9 cellular contexts compared by ENCODE assay signal in the genomic region with DNA sequence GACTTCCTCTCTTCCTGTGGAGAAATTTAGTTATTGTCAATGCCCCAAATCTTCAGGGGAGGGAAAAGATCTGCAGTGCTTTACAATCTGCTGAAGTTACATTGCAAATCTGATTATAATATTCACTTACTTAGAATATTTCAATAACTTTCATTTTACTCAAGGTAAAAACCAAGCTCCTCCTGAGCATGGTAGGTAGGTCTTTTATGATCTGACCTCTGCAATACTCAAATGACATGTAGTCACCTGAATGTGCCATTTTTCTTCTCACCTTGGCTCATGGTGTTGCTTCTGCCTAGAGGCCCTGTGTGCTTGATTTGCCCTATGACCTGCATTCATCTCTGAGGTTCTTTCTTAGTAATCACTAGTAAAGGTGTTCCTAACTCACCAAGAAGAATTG.
"Had no signal": no experiment of that assay in that cellular context is flagged by ENCODE, and none has a peak within 500 bp of the region (broad histone marks: within the 10 kb centered on the region; RNA-seq: fewer than 3 reads in every experiment).

No MANE protein-coding gene starts in this region.

- ATAC-seq: GM23338, HCT116 had no signal

- DNase-seq: GM23248, GOT3, H7, H9, HCEC 1CT, HFFc6 had no signal

- H3K4me2 ChIP-seq: GM23338 had no signal

- H3K4me3 ChIP-seq: GM23248, GM23338, HAP-1 had no signal

- H3K36me3 ChIP-seq: HAP-1 had no signal

- H3K27ac ChIP-seq: GM23248 had no signal

- H2AFZ ChIP-seq: GM23248, GM23338 had no signal

- H3K9me3 ChIP-seq: HAP-1 had no signal

- H3K9ac ChIP-seq: GM23248 had no signal
